ENCODE assay signal across 8 cellular contexts in the genomic region with DNA sequence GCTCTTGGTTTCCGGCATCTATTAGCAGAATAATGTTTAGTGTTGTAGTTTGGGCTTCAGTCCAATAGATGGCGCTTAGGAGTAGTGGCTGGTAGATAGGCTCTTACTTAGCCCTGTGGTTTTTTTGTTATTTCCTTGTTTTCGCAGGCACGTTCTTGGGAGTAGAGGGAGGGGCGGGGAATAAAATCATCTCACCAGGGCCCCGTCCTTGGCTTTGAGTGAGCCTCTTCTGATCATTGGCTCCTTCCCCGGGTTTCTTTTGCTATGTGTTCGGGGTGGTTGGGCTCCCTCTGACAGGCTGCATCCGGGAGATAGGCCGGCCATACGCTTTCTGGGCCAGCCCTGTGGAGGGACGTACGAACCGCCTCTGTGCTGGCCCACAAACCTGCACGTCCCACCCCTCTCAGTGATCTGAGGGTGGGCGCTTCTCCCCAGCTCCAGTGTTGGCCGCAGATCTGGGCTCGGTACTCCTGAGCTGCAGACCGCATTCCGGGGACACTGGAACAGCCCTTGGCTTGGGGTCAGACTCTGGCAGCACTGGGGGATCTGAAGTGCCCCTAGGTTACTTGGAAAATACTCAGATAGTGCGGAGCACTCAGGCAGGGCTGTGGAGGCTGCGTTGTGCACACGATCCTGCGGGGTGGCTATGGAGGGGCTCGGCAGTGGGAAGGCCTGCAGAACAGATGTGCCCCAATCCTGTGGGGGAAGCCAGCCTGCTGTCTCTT.
A peak's percentile ranks its signal among the peaks of the same experiment; 100 is the strongest.
DNase-seq lines count a peak whose midpoint lies in the region; ATAC-seq and TF ChIP-seq lines count a peak whose summit lies in the region.

No MANE protein-coding gene starts in this region.

- H3K9me3 Mint-ChIP-seq in activated CD4-positive, alpha-beta T cell treated with anti-CD3 and anti-CD28 coated beads, Interleukin-2, amount 10 ng/mL, durations not matched to agents 24 days and 14 days = no peaks in the 10 kb centered on the region
- H3K9me3 Mint-ChIP-seq in glutamatergic neuron (ENCODE audit: unreplicated experiment) (no peaks in the 10 kb centered on the region), progenitor cell of endocrine pancreas (ENCODE audit: low read depth) (peaks cover 3% of the 10 kb centered on the region)

- H3K27ac Mint-ChIP-seq in activated CD4-positive, alpha-beta T cell treated with anti-CD3 and anti-CD28 coated beads, Interleukin-2, amount 10 ng/mL, durations not matched to agents 24 days and 14 days = no peak overlapping the region
- peak overlapping the region; percentile 63 for H3K27ac Mint-ChIP-seq in glutamatergic neuron (ENCODE audit: unreplicated experiment)
- no peak overlapping the region for H3K27ac Mint-ChIP-seq in progenitor cell of endocrine pancreas

- DNase-seq in NCI-H2171 treated with DMSO at 0.1 percent for 48 hours (lab: John Stamatoyannopoulos, UW) (peak; percentile 53), NCI-H2171 (lab: John Stamatoyannopoulos, UW) (no peak), NCI-H2196 treated with DMSO at 0.1 percent for 48 hours (lab: John Stamatoyannopoulos, UW; ENCODE audit: unreplicated experiment) (peak; percentile 23), glutamatergic neuron (peak; percentile 23), progenitor cell of endocrine pancreas (ENCODE audit: low spot score, unreplicated experiment) (no peak)
- peak; percentile 81 for DNase-seq in activated CD4-positive, alpha-beta T cell treated with anti-CD3 and anti-CD28 coated beads, Interleukin-2, amount 10 ng/mL, durations not matched to agents 24 days and 14 days

- ATAC-seq in GM19397 (IDR thresholded peaks at IDR 0.05; ENCODE audit: unreplicated experiment) (peak; percentile 82), HG03342 (IDR thresholded peaks at IDR 0.05; ENCODE audit: unreplicated experiment) (peak; percentile 98)

- peaks cover 4% of the 10 kb centered on the region for H3K4me1 Mint-ChIP-seq in activated CD4-positive, alpha-beta T cell treated with anti-CD3 and anti-CD28 coated beads, Interleukin-2, amount 10 ng/mL, durations not matched to agents 24 days and 14 days
- H3K4me1 Mint-ChIP-seq in glutamatergic neuron (ENCODE audit: low read depth, unreplicated experiment) (peaks cover 8% of the 10 kb centered on the region), progenitor cell of endocrine pancreas (ENCODE audit: low read depth) (peaks cover 9% of the 10 kb centered on the region)

- intact Hi-C loops in activated CD4-positive, alpha-beta T cell treated with anti-CD3 and anti-CD28 coated beads, Interleukin-2, amount 10 ng/mL, durations not matched to agents 24 days and 14 days (cut with micrococcal nuclease) = loop anchor here (1.0 to 5.0 kb wide), 2 partner anchors 211 to 275 kb away; no protein-coding TSS in a partner anchor

- no peak overlapping the region for H3K4me3 Mint-ChIP-seq in activated CD4-positive, alpha-beta T cell treated with anti-CD3 and anti-CD28 coated beads, Interleukin-2, amount 10 ng/mL, durations not matched to agents 24 days and 14 days
- H3K4me3 Mint-ChIP-seq in glutamatergic neuron (ENCODE audit: unreplicated experiment) (no peak overlapping the region), progenitor cell of endocrine pancreas (ENCODE audit: low read depth) (no peak overlapping the region)

- TF ChIP-seq CTCF in glutamatergic neuron (IDR thresholded peaks at IDR 0.05; ENCODE audit: partially characterized antibody, unreplicated experiment) (peak; percentile 74), progenitor cell of endocrine pancreas (IDR thresholded peaks at IDR 0.05; ENCODE audit: unreplicated experiment) (peak; percentile 63)

- peaks cover 6% of the 10 kb centered on the region for H3K27me3 Mint-ChIP-seq in activated CD4-positive, alpha-beta T cell treated with anti-CD3 and anti-CD28 coated beads, Interleukin-2, amount 10 ng/mL, durations not matched to agents 24 days and 14 days
- H3K27me3 Mint-ChIP-seq in glutamatergic neuron (ENCODE audit: unreplicated experiment) (no peaks in the 10 kb centered on the region), progenitor cell of endocrine pancreas (no peaks in the 10 kb centered on the region)

- no peaks in the 10 kb centered on the region for H3K36me3 Mint-ChIP-seq in activated CD4-positive, alpha-beta T cell treated with anti-CD3 and anti-CD28 coated beads, Interleukin-2, amount 10 ng/mL, durations not matched to agents 24 days and 14 days (ENCODE audit: low read depth)
- H3K36me3 Mint-ChIP-seq in glutamatergic neuron (ENCODE audit: unreplicated experiment) (no peaks in the 10 kb centered on the region), progenitor cell of endocrine pancreas (ENCODE audit: insufficient read depth) (peaks cover 19% of the 10 kb centered on the region)

Comparison
In these comparisons a context has a peak if more than half of its experiments do, and no peak if none do; other contexts are left out.
1. DNase-seq: peak in NCI-H2171 treated with DMSO at 0.1 percent for 48 hours (single experiment), NCI-H2196 treated with DMSO at 0.1 percent for 48 hours (single experiment), activated CD4-positive, alpha-beta T cell treated with anti-CD3 and anti-CD28 coated beads, Interleukin-2, amount 10 ng/mL, durations not matched to agents 24 days and 14 days (single experiment) and glutamatergic neuron (single experiment); none in NCI-H2171 (single experiment) and progenitor cell of endocrine pancreas (single experiment).